In genomic region chr9:127557466-127557869, GRCh38 we compare ENCODE assay signal across 10 cellular contexts. TPM values are rescaled to one million over a fixed set of nuclear protein-coding genes. Genes with fewer than 3 reads are reported as not detected.
A peak's percentile ranks its signal among the peaks of the same experiment; 100 is the strongest.
DNase-seq lines count a peak whose midpoint lies in the region; ATAC-seq, FAIRE-seq and TF ChIP-seq lines count a peak whose summit lies in the region.
"Had no signal": no experiment of that assay in that cellular context is flagged by ENCODE, and none has a peak within 500 bp of the region (broad histone marks: within the 10 kb centered on the region; RNA-seq: fewer than 3 reads in every experiment).

No MANE protein-coding gene starts in this region.

- POLR2A ChIA-PET in A549 (lab: Yijun Ruan, JAX) = interaction anchor here (0.8 to 1.0 kb wide), 2 partner anchors 12 to 22 kb away, joined by 3 to 4 read pairs; no protein-coding TSS in a partner anchor
- POLR2A ChIA-PET in GM12878 (lab: Charles Lee) = no interaction called here
- POLR2A ChIA-PET in GM10248 (lab: Yijun Ruan, JAX) = no interaction called here

- BruUV-seq in GM12878 (replicated peaks; lab: Mats Ljungman, UMichigan) = no TSS peak

- TF ChIP-seq POLR2A in A549 (IDR thresholded peaks at IDR 0.05; ENCODE audit: low read length) = no peak
- TF ChIP-seq POLR2A in GM12878 (IDR thresholded peaks at IDR 0.05; ENCODE audit: low read depth, low read length) = no peak

- FAIRE-seq in A549 (lab: Jason Lieb, UNC) (no peak), GM12878 (lab: Jason Lieb, UNC) (no peak)

- TF ChIP-seq EP300 in A549 (IDR thresholded peaks at IDR 0.05) (no peak), GM12878 (IDR thresholded peaks at IDR 0.05; ENCODE audit: borderline replicate concordance in 1 of 2, control insufficient read depth in 1 of 2, low read depth in 2 of 2, low read length in 2 of 2) (no peak)

- CTCF ChIA-PET in A549 (lab: Yijun Ruan, JAX) (interaction anchor here (0.7 to 6.3 kb wide), 12 partner anchors 14 to 364 kb away, joined by 3 to 68 read pairs (median 4); partner anchors contain the start of gene TOR2A), GM12878 (lab: Yijun Ruan, JAX) (no interaction called here), GM10248 (lab: Yijun Ruan, JAX) (interaction anchor here (0.7 to 2.2 kb wide), 4 partner anchors 15 to 177 kb away, joined by 3 to 7 read pairs (median 3); partner anchors contain the start of gene TOR2A)

- H3K9ac ChIP-seq in HUES6 (ENCODE audit: low read length) (peak overlapping the region; percentile 5), GM12878 (ENCODE audit: control insufficient read depth, insufficient read depth, low read length) (no peak overlapping the region)

- RAD21 ChIA-PET in GM12878 (lab: Charles Lee; ENCODE audit: unreplicated experiment) = no interaction called here

- peaks cover 6% of the 10 kb centered on the region; the same call in 1 of the 2 replicates for H3K36me3 ChIP-seq in HUES6 (ENCODE audit: control insufficient read depth, insufficient read depth, low read length)
- no peaks in the 10 kb centered on the region for H3K36me3 ChIP-seq in GM12878 (ENCODE audit: control insufficient read depth in 2 of 2, insufficient read depth in 2 of 2, low read length in 1 of 2)
- peaks cover 0 to 13% of the 10 kb centered on the region in 2 donors for H3K36me3 ChIP-seq in lung (ENCODE audit: control insufficient read depth in 2 of 2, insufficient read depth in 2 of 2, low read length in 2 of 2)
- H3K36me3 ChIP-seq: neutrophil had no signal

- WGBS in A549 (ENCODE audit: missing lambda C conversion rate) = 11% methylated on average over 2 of the region's 5 CpGs
- 0% methylated on average over 5 of the region's 5 CpGs for WGBS in GM12878 (ENCODE audit: insufficient coverage, insufficient replicate concordance, low lambda C conversion rate, missing lambda C conversion rate)
- 6 to 8% methylated on average over 5 of the region's 5 CpGs for WGBS in lung, 2 donors

- no peak for DNase-seq in A549 (ENCODE audit: low read depth in 1 of 2, low spot score in 1 of 2)
- DNase-seq in GM12878 (ENCODE audit: low read depth, low spot score) = no peak
- no peak for DNase-seq in lung (ENCODE audit: low spot score)
- no peak for DNase-seq in DMS 273 treated with DMSO at 0.1 percent for 48 hours (lab: John Stamatoyannopoulos, UW)
- DNase-seq in GM10248 (ENCODE audit: extremely low spot score) = no peak
- DNase-seq: activated B cell treated with CpG ODN at 0.5 μM for 24 hours had no signal

- no peak for ATAC-seq in A549
- ATAC-seq in GM12878 = no peak; the same call in 2 of the 3 replicates
- no peak for ATAC-seq in lung (ENCODE audit: insufficient read depth, low FRiP score)
- no peak for ATAC-seq in GM19467 (IDR thresholded peaks at IDR 0.05; ENCODE audit: unreplicated experiment)
- ATAC-seq in HG03280 (IDR thresholded peaks at IDR 0.05; ENCODE audit: unreplicated experiment) = no peak

- H3K9me3 ChIP-seq in A549 = no peaks in the 10 kb centered on the region
- no peaks in the 10 kb centered on the region for H3K9me3 ChIP-seq in HUES6 (ENCODE audit: control insufficient read depth, insufficient read depth, low read depth, low read length)
- no peaks in the 10 kb centered on the region for H3K9me3 ChIP-seq in GM12878 (replicated peaks; ENCODE audit: control insufficient read depth, insufficient read depth, low read length)
- H3K9me3 ChIP-seq in lung (ENCODE audit: control insufficient read depth in 2 of 2, insufficient read depth in 1 of 2, low read length in 1 of 2) = no peaks in the 10 kb centered on the region
- H3K9me3 ChIP-seq: neutrophil had no signal

- H3K27me3 ChIP-seq in HUES6 (ENCODE audit: control insufficient read depth, insufficient read depth, low read length) (no peaks in the 10 kb centered on the region), GM12878 (replicated peaks in 1 of 2; ENCODE audit: control insufficient read depth in 2 of 2, insufficient read depth in 2 of 2, low read length in 1 of 2) (no peaks in the 10 kb centered on the region), lung (ENCODE audit: control insufficient read depth, insufficient read depth) (no peaks in the 10 kb centered on the region)

- H3K4me2 ChIP-seq in A549 (peak overlapping the region; percentile 69), GM12878 (ENCODE audit: control insufficient read depth, insufficient read depth) (no peak overlapping the region)

- H4K20me1 ChIP-seq in GM12878 (ENCODE audit: control insufficient read depth, insufficient read depth) = no peaks in the 10 kb centered on the region

- no peak overlapping the region; the same call in 2 of the 3 replicates for H3K4me3 ChIP-seq in A549
- H3K4me3 ChIP-seq in HUES6 (ENCODE audit: low read depth, low read length) = no peak overlapping the region
- no peak overlapping the region for H3K4me3 ChIP-seq in GM12878
- no peak overlapping the region for H3K4me3 ChIP-seq in lung

- SMC1A ChIA-PET in GM12878 (lab: Charles Lee; ENCODE audit: uncharacterized antibody, unreplicated experiment) = no interaction called here

- TF ChIP-seq RAD21 in A549 (conservative IDR thresholded peaks at IDR 0.05 in 1 of 2, IDR thresholded peaks at IDR 0.05 in 1 of 2) (no peak), GM12878 (IDR thresholded peaks at IDR 0.05; ENCODE audit: insufficient read depth, low read depth, low read length) (no peak)

- H3K4me1 ChIP-seq in A549 = peaks cover 85% of the 10 kb centered on the region
- H3K4me1 ChIP-seq in HUES6 (ENCODE audit: control insufficient read depth, insufficient read depth, low read length) = peaks cover 56% of the 10 kb centered on the region
- no peaks in the 10 kb centered on the region for H3K4me1 ChIP-seq in GM12878 (ENCODE audit: control insufficient read depth, insufficient read depth, low read length)
- peaks cover 16 to 68% of the 10 kb centered on the region in 2 donors for H3K4me1 ChIP-seq in lung (ENCODE audit: control insufficient read depth in 2 of 2, insufficient read depth in 2 of 2, low read length in 2 of 2)

- intact Hi-C loops in GM12878 (cut with micrococcal nuclease; ENCODE audit: unreplicated experiment) = no loop called here

- no peak for TF ChIP-seq CTCF in A549 (IDR thresholded peaks at IDR 0.05)
- TF ChIP-seq CTCF in GM12878 (IDR thresholded peaks at IDR 0.05 in 2 of 3, conservative IDR thresholded peaks at IDR 0.05 in 1 of 3; ENCODE audit: control insufficient read depth in 2 of 3, extremely low read depth in 1 of 3, insufficient read depth in 1 of 3, low read depth in 3 of 3, low read length in 3 of 3) = no peak
- no peak for TF ChIP-seq CTCF in lung (IDR thresholded peaks at IDR 0.05; ENCODE audit: control extremely low read depth, extremely low read depth)
- no peak for TF ChIP-seq CTCF in GM10248 (IDR thresholded peaks at IDR 0.05; ENCODE audit: control extremely low read depth, extremely low read depth, low read depth, missing control alignments)

- peak overlapping the region; percentile 82 to 92 for H3K27ac ChIP-seq in A549
- peak overlapping the region; percentile 50; the same call in 1 of the 2 replicates for H3K27ac ChIP-seq in HUES6 (ENCODE audit: low read depth, low read length)
- H3K27ac ChIP-seq in GM12878 (ENCODE audit: control insufficient read depth, insufficient read depth) = no peak overlapping the region
- H3K27ac ChIP-seq in lung (ENCODE audit: low read depth in 1 of 2, low read length in 1 of 2) = peak overlapping the region; percentile 26 to 96
- H3K27ac ChIP-seq: neutrophil had no signal

- in situ Hi-C loops in GM12878 (cut with MboI) = no loop called here

- H2AFZ ChIP-seq in GM12878 (ENCODE audit: control insufficient read depth, low read depth, low read length) = peak overlapping the region; percentile 27; the same call in 1 of the 2 replicates

- no peaks in the 10 kb centered on the region for H3K79me2 ChIP-seq in GM12878 (ENCODE audit: control insufficient read depth, insufficient read depth, low read length)

TF ChIP-seq in A549, 52 proteins besides CTCF, POLR2A, EP300 and RAD21 (continues in another document):
- TF ChIP-seq CBX8 (IDR thresholded peaks at IDR 0.05) = no peak
- TF ChIP-seq NPAS2 (CRISPR knock-in tag; IDR thresholded peaks at IDR 0.05; ENCODE audit: borderline replicate concordance) = no peak
- no peak for TF ChIP-seq NFE2L2 (conservative IDR thresholded peaks at IDR 0.05; ENCODE audit: low read length)
- no peak for TF ChIP-seq KDM5A (IDR thresholded peaks at IDR 0.05)
- TF ChIP-seq HOXB13 (CRISPR knock-in tag; IDR thresholded peaks at IDR 0.05; ENCODE audit: low read depth) = no peak

RNA-seq across cellular contexts. Expression of gene STXBP1, which starts 54.6 kb away (rescaled TPM):
- polyA plus RNA-seq in A549 (2011; rRNA removed) (13.3 and 20.4 TPM in 2 replicates), A549 (2017; fragmentation: RNase III; extraction: RNeasy Plus Mini Kit Qiagen cat#74134 plus additional on column Dnase treatment) (16.1 to 22.6 TPM (median 19.8 TPM) in 3 replicates), GM12878 (2011; rRNA removed) (0.08 and 0.20 TPM in 2 replicates), GM12878 (2014; fragmentation: Illumina TruSeq; extraction: Trizol) (0.09 and 1.5 TPM in 2 replicates), GM12878 (2014; fragmentation: Nextera tagmentation; extraction: Ambion mirVana) (under 1 TPM in 1 of 2 experiments, not detected in 1; 0.31 TPM), GM12878 (2014; rRNA removed) (0.06 TPM in 1 of 2 replicates, not detected in the other), GM12878 (2016; fragmentation: Nextera tagmentation; extraction: Ambion mirVana) (under 1 TPM; 0.40 to 0.62 TPM), lung (10 to 100 TPM; 19.2 to 32.0 TPM)
- 12.7 and 14.5 TPM in 2 replicates for polyA plus RNA-seq in A549 (2012; cell fraction: cytosol; rRNA removed)
- 16.5 and 22.0 TPM in 2 replicates for polyA plus RNA-seq in A549 (2012; cell fraction: nucleus; rRNA removed)
- polyA minus RNA-seq in A549 (2011; rRNA and poly(A)+ RNA removed) = 22.3 and 22.9 TPM in 2 replicates
- total RNA-seq in GM12878 (2013; cell fraction: nucleolus; rRNA removed) = not detected in 2 replicates
- total RNA-seq in GM12878 (2014; rRNA removed) (0.44 TPM in 1 of 2 replicates, not detected in the other), GM12878 (2014; rRNA removed; fragmentation: Illumina TruSeq; extraction: Trizol) (0.31 TPM in 1 of 2 replicates, not detected in the other), GM12878 (2021) (0.24 and 0.85 TPM in 2 replicates), lung (10 to 100 TPM; 61.5 to 65.8 TPM)
- polyA plus RNA-seq in GM12878 (2011; ENCODE audit: low read depth) = 0.13 TPM
- polyA plus RNA-seq in GM12878 (2011; cell fraction: cytosol; rRNA removed) = 0.17 and 0.24 TPM in 2 replicates
- 0.12 and 0.26 TPM in 2 replicates for polyA plus RNA-seq in GM12878 (2011; cell fraction: nucleus; rRNA removed)
- 0.35 and 0.79 TPM in 2 replicates for polyA plus RNA-seq in GM12878 (2012)
- not detected in 2 replicates for polyA minus RNA-seq in GM12878 (2011; rRNA and poly(A)+ RNA removed)
- polyA minus RNA-seq in GM12878 (2011; cell fraction: cytosol; rRNA and poly(A)+ RNA removed) = 0.62 and 1.2 TPM in 2 replicates
- polyA minus RNA-seq in GM12878 (2011; cell fraction: nucleus; rRNA and poly(A)+ RNA removed) = 0.10 and 0.12 TPM in 2 replicates

Comparison
In these comparisons a context has a peak if more than half of its experiments do, and no peak if none do; other contexts are left out.
1. RNA of gene STXBP1, which starts 54.6 kb away (polyA plus RNA-seq): 19.2 to 32.0 TPM in lung and 12.7 to 22.6 TPM in A549; 0.06 to 1.5 TPM in GM12878; every median in the first group is over 4 times any median in the second.